In genomic region chr9:36486454-36486932, GRCh38 we compare ENCODE assay signal across 8 cellular contexts.
A peak's percentile ranks its signal among the peaks of the same experiment; 100 is the strongest.
DNase-seq lines count a peak whose midpoint lies in the region; ATAC-seq, FAIRE-seq and TF ChIP-seq lines count a peak whose summit lies in the region.

No MANE protein-coding gene starts in this region.

- peak overlapping the region; percentile 52 for H2AFZ ChIP-seq in K562 (ENCODE audit: low read depth, low read length)

- intact Hi-C loops in K562 (cut with micrococcal nuclease): loop anchor here (5.0 kb wide), 1 partner anchor 71 kb away; no protein-coding TSS in a partner anchor

- BruUV-seq in K562 (replicated peaks; lab: Mats Ljungman, UMichigan): no TSS peak

- WGBS in K562 (ENCODE audit: insufficient coverage, low coverage, missing lambda C conversion rate): 1% methylated on average over 9 of the region's 22 CpGs

- H3K9ac ChIP-seq in K562 (ENCODE audit: insufficient read depth in 1 of 2, low read depth in 2 of 2, low read length in 2 of 2): peak overlapping the region; percentile 68 to 94

- H3K79me2 ChIP-seq in K562 (ENCODE audit: control insufficient read depth, insufficient read depth, low read length): peaks cover 29% of the 10 kb centered on the region

- H3K36me3 ChIP-seq in K562 (ENCODE audit: control insufficient read depth, insufficient read depth, low read length): no peaks in the 10 kb centered on the region

- in situ Hi-C loops in ACHN (cut with HindIII; ENCODE audit: low pct_ligation_motif_present, low pct_unique_long_range_greater_than_20kb, low sequenced_read_pairs) (no loop called here), K562 (cut with MboI) (no loop called here)

- no peaks in the 10 kb centered on the region for H3K9me1 ChIP-seq in K562 (ENCODE audit: control insufficient read depth, insufficient read depth, low read length)

- peaks cover 7% of the 10 kb centered on the region; the same call in 1 of the 2 replicates for H4K20me1 ChIP-seq in K562 (replicated peaks; ENCODE audit: control insufficient read depth, insufficient read depth, low read length)

- H3K27ac ChIP-seq in K562 (ENCODE audit: extremely low read depth, low read depth, low read length): peak overlapping the region; percentile 65
- H3K27ac ChIP-seq in layer of hippocampus (ENCODE audit: low read depth, low read length): peak overlapping the region; percentile 62

- POLR2A ChIA-PET in K562 (lab: Yijun Ruan, JAX): interaction anchor here (0.6 to 0.9 kb wide), 3 partner anchors 25 to 266 kb away, joined by 3 read pairs; no protein-coding TSS in a partner anchor
- POLR2A ChIA-PET in GM10248 (lab: Yijun Ruan, JAX): interaction anchor here (0.9 kb wide), 1 partner anchor 28 kb away, joined by 4 read pairs; no protein-coding TSS in a partner anchor

- peak overlapping the region; percentile 66 for H3K4me3 ChIP-seq in K562

- TF ChIP-seq CTCF in K562 (IDR thresholded peaks at IDR 0.05 in 2 of 3, conservative IDR thresholded peaks at IDR 0.05 in 1 of 3; ENCODE audit: insufficient read depth in 2 of 3, low read depth in 1 of 3, low read length in 3 of 3) (no peak), GM10248 (IDR thresholded peaks at IDR 0.05; ENCODE audit: control extremely low read depth, extremely low read depth, low read depth, missing control alignments) (no peak)

- no peak for TF ChIP-seq RAD21 in K562 (CRISPR knock-in tag; conservative IDR thresholded peaks at IDR 0.05 in 1 of 2, IDR thresholded peaks at IDR 0.05 in 1 of 2)

- peak; percentile 19 for DNase-seq in ACHN
- DNase-seq in MV-4-11 (lab: John Stamatoyannopoulos, UW): peak; percentile 6
- DNase-seq in K562 (ENCODE audit: extremely low read depth in 1 of 4, low spot score in 3 of 4): peak; percentile 8 to 36 (median 10)
- DNase-seq in stimulated activated naive CD4-positive, alpha-beta T cell treated with Interleukin-2 at 50 U/mL for 16 hours (lab: John Stamatoyannopoulos, UW): peak; percentile 4
- no peak for DNase-seq in NCI-H524 treated with DMSO at 0.1 percent for 48 hours (lab: John Stamatoyannopoulos, UW)
- DNase-seq in GM10248 (ENCODE audit: extremely low spot score): no peak

- CTCF ChIA-PET in K562 (lab: Yijun Ruan, JAX; ENCODE audit: low intra/inter-chr PET ratio) (no interaction called here), GM10248 (lab: Yijun Ruan, JAX) (interaction anchor here (0.9 to 3.6 kb wide), 6 partner anchors 10 to 94 kb away, joined by 4 to 15 read pairs (median 5); no protein-coding TSS in a partner anchor)

- ATAC-seq in GM18873 (IDR thresholded peaks at IDR 0.05; ENCODE audit: low FRiP score, unreplicated experiment) (peak; percentile 4), K562 (peak; percentile 15)

- FAIRE-seq in K562 (lab: Jason Lieb, UNC): no peak

- no peaks in the 10 kb centered on the region for H3K9me3 ChIP-seq in K562 (replicated peaks; ENCODE audit: control insufficient read depth, insufficient read depth, low read depth, low read length)

- TF ChIP-seq EP300 in K562 (IDR thresholded peaks at IDR 0.05; ENCODE audit: low read length): no peak

- TF ChIP-seq POLR2A in K562 (conservative IDR thresholded peaks at IDR 0.05): no peak

- H3K27me3 ChIP-seq in K562 (ENCODE audit: control insufficient read depth in 2 of 2, insufficient read depth in 2 of 2, low read length in 2 of 2): no peaks in the 10 kb centered on the region
- no peaks in the 10 kb centered on the region for H3K27me3 ChIP-seq in layer of hippocampus (ENCODE audit: control insufficient read depth, insufficient read depth, low read length)

- peak overlapping the region; percentile 80 for H3K4me2 ChIP-seq in K562 (ENCODE audit: insufficient read depth, low read length)

- H3K4me1 ChIP-seq in K562 (replicated peaks in 1 of 2; ENCODE audit: control insufficient read depth in 2 of 2, insufficient read depth in 2 of 2, low read length in 2 of 2): peaks cover 13 to 21% of the 10 kb centered on the region in 2 experiments; a peak in 4 of 5 replicates

TF ChIP-seq in K562, 482 proteins besides CTCF, POLR2A, EP300 and RAD21:
- TF ChIP-seq TEAD1 (CRISPR knock-in tag; IDR thresholded peaks at IDR 0.05) (no peak), NRF1 (conservative IDR thresholded peaks at IDR 0.05 in 1 of 2, IDR thresholded peaks at IDR 0.05 in 1 of 2) (peak in 1 of 2 experiments; percentile 33; a peak in 1 of 4 replicates), PRDM10 (IDR thresholded peaks at IDR 0.05; ENCODE audit: partially characterized antibody) (peak; percentile 24), HDAC1 (IDR thresholded peaks at IDR 0.05) (no peak), ZNF124 (CRISPR knock-in tag; IDR thresholded peaks at IDR 0.05) (no peak)
- TF ChIP-seq, protein P1, sequence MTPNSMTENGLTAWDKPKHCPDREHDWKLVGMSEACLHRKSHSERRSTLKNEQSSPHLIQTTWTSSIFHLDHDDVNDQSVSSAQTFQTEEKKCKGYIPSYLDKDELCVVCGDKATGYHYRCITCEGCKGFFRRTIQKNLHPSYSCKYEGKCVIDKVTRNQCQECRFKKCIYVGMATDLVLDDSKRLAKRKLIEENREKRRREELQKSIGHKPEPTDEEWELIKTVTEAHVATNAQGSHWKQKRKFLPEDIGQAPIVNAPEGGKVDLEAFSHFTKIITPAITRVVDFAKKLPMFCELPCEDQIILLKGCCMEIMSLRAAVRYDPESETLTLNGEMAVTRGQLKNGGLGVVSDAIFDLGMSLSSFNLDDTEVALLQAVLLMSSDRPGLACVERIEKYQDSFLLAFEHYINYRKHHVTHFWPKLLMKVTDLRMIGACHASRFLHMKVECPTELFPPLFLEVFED (CRISPR knock-in tag; conservative IDR thresholded peaks at IDR 0.05): no peak

Comparison
In these comparisons a context has a peak if more than half of its experiments do, and no peak if none do; other contexts are left out.
1. DNase-seq: peak in ACHN (single experiment), MV-4-11 (single experiment), K562 (4 of 4) and stimulated activated naive CD4-positive, alpha-beta T cell treated with Interleukin-2 at 50 U/mL for 16 hours (single experiment); none in NCI-H524 treated with DMSO at 0.1 percent for 48 hours (single experiment) and GM10248 (single experiment).